1 cellular context compared by ENCODE assay signal in the genomic region with DNA sequence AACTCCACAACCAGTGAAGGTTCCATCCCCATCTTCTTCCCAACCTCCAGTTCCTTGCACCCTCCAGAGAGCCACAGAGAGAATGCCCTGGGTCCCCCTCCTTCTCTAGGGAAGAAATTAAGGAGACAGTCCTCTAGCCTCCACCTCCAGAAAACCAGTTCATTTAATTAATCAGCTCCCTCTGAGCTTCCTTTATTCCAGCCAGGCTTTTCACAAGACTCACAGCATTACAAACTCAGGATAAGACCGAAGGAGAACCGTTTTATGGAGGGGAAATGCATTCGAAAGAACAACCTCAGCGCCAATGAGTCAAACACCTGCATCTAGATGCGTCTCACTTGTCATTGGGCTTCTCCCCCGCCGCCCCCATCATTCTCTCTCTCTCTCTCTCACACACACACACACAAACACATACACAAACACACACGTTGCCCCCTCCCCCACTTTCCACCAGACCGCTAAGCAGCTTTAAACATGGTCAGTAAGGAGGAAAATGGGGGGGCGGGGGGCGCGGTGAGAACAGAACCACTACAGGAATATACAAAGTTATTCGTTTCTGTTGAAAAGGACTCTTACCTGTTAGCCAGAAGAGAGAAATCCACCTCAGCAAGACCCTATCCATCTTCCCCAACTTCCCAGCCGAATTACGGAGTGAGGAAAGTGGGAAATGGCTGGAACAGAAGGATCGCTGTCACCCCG.
TF ChIP-seq lines count a peak whose summit lies in the region.

No MANE protein-coding gene starts in this region.

TF ChIP-seq in IMR-90, 13 proteins besides CTCF, POLR2A, EP300 and RAD21:
- TF ChIP-seq, protein P1, sequence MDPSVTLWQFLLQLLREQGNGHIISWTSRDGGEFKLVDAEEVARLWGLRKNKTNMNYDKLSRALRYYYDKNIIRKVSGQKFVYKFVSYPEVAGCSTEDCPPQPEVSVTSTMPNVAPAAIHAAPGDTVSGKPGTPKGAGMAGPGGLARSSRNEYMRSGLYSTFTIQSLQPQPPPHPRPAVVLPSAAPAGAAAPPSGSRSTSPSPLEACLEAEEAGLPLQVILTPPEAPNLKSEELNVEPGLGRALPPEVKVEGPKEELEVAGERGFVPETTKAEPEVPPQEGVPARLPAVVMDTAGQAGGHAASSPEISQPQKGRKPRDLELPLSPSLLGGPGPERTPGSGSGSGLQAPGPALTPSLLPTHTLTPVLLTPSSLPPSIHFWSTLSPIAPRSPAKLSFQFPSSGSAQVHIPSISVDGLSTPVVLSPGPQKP (IDR thresholded peaks at IDR 0.05; ENCODE audit: borderline replicate concordance, low read depth, low read length), result no peak
- TF ChIP-seq NFE2L2 (IDR thresholded peaks at IDR 0.05; ENCODE audit: low read depth, low read length) (no peak), RCOR1 (IDR thresholded peaks at IDR 0.05; ENCODE audit: insufficient replicate concordance, low read length) (no peak), BHLHE40 (IDR thresholded peaks at IDR 0.05; ENCODE audit: low read depth, low read length) (no peak), MXI1 (IDR thresholded peaks at IDR 0.05; ENCODE audit: borderline replicate concordance, low read depth, low read length) (no peak), RFX5 (IDR thresholded peaks at IDR 0.05; ENCODE audit: low read depth, low read length) (no peak), FOS (IDR thresholded peaks at IDR 0.05; ENCODE audit: low read depth, low read length) (no peak)
- TF ChIP-seq, protein P2, sequence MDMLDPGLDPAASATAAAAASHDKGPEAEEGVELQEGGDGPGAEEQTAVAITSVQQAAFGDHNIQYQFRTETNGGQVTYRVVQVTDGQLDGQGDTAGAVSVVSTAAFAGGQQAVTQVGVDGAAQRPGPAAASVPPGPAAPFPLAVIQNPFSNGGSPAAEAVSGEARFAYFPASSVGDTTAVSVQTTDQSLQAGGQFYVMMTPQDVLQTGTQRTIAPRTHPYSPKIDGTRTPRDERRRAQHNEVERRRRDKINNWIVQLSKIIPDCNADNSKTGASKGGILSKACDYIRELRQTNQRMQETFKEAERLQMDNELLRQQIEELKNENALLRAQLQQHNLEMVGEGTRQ (IDR thresholded peaks at IDR 0.05; ENCODE audit: low read depth, low read length), result no peak
